ENCODE assay signal across 1 cellular context in the genomic region with DNA sequence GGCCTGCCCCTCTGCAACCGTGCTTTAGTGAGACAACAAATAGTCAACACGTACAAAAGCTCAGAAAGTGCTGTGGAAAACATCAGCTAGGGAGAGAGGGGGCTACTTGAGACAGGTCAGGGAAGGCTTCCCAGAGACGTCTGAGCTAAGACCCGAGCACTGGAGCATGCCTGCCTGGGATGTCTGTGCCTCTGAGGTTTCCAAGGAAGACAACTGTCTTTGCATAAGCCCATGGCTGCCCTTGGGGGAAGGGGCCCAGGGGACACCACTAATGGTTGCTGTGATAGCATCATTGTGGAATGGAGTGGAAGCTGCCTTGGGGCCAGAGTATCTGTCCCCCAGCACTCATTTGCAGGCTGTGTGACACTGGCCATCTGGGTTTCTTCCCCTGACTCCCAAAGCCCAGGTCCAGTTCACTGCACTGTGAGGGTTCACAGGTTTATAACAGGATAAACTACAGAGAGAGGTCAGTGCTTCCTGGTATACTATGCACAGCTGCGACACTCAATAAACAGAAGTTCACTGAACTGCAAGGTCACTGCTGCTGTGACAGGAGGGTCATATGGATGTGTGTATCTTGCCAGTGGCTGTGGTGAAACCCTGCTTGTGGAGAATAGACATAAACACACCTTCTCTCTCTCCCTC.
A peak's percentile ranks its signal among the peaks of the same experiment; 100 is the strongest.
TF ChIP-seq lines count a peak whose summit lies in the region.

No MANE protein-coding gene starts in this region.

TF ChIP-seq in HepG2, 621 proteins besides CTCF, POLR2A, EP300 and RAD21 (continued from another document and continues in another):
- TF ChIP-seq ZNF720 (CRISPR knock-in tag; IDR thresholded peaks at IDR 0.05), result 0 out of 2 replicates have a peak, but pooled peaks have one; percentile 4
- 0 out of 2 replicates have a peak, but pooled peaks have one; percentile 13 for TF ChIP-seq ZFP36L2 (CRISPR knock-in tag; IDR thresholded peaks at IDR 0.05)
- TF ChIP-seq ZBTB49 (CRISPR knock-in tag; IDR thresholded peaks at IDR 0.05; ENCODE audit: borderline replicate concordance), result no peak; the same call in 1 of the 2 replicates
- peak; percentile 66 for TF ChIP-seq CREB1 (IDR thresholded peaks at IDR 0.05)
- TF ChIP-seq CREB1 (CRISPR knock-in tag; IDR thresholded peaks at IDR 0.05), result peak; percentile 46
- TF ChIP-seq ZNF12 (CRISPR knock-in tag; IDR thresholded peaks at IDR 0.05), result peak; percentile 98
- TF ChIP-seq ZNF160 (CRISPR knock-in tag; IDR thresholded peaks at IDR 0.05), result peak; percentile 45; the same call in 1 of the 2 replicates
- TF ChIP-seq ATF2 (CRISPR knock-in tag; IDR thresholded peaks at IDR 0.05), result peak; percentile 85; the same call in 1 of the 2 replicates
- TF ChIP-seq HIC2 (CRISPR knock-in tag; IDR thresholded peaks at IDR 0.05; ENCODE audit: low read depth), result peak; percentile 31
- TF ChIP-seq FLYWCH1 (CRISPR knock-in tag; IDR thresholded peaks at IDR 0.05), result no peak
- peak; percentile 89 for TF ChIP-seq ETV5 (CRISPR knock-in tag; IDR thresholded peaks at IDR 0.05; ENCODE audit: borderline replicate concordance)
- TF ChIP-seq, protein P1, sequence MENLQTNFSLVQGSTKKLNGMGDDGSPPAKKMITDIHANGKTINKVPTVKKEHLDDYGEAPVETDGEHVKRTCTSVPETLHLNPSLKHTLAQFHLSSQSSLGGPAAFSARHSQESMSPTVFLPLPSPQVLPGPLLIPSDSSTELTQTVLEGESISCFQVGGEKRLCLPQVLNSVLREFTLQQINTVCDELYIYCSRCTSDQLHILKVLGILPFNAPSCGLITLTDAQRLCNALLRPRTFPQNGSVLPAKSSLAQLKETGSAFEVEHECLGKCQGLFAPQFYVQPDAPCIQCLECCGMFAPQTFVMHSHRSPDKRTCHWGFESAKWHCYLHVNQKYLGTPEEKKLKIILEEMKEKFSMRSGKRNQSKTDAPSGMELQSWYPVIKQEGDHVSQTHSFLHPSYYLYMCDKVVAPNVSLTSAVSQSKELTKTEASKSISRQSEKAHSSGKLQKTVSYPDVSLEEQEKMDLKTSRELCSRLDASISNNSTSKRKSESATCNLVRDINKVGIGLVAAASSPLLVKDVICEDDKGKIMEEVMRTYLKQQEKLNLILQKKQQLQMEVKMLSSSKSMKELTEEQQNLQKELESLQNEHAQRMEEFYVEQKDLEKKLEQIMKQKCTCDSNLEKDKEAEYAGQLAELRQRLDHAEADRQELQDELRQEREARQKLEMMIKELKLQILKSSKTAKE (CRISPR knock-in tag; IDR thresholded peaks at IDR 0.05; ENCODE audit: borderline replicate concordance), result peak; percentile 96
- no peak; the same call in 1 of the 2 replicates for TF ChIP-seq ZNF660 (CRISPR knock-in tag; IDR thresholded peaks at IDR 0.05; ENCODE audit: borderline replicate concordance, low read depth)
- TF ChIP-seq ZNF367 (CRISPR knock-in tag; IDR thresholded peaks at IDR 0.05; ENCODE audit: borderline replicate concordance), result no peak
- TF ChIP-seq ZEB1 (IDR thresholded peaks at IDR 0.05; ENCODE audit: insufficient replicate concordance, low read depth), result no peak
- no peak for TF ChIP-seq MAFG (CRISPR knock-in tag; IDR thresholded peaks at IDR 0.05)
- peak; percentile 90; the same call in 1 of the 2 replicates for TF ChIP-seq ZNF792 (CRISPR knock-in tag; IDR thresholded peaks at IDR 0.05)
- TF ChIP-seq CREM (IDR thresholded peaks at IDR 0.05), result peak; percentile 78; the same call in 1 of the 2 replicates
- TF ChIP-seq CREM (CRISPR knock-in tag; IDR thresholded peaks at IDR 0.05), result no peak
- peak; percentile 99 for TF ChIP-seq ZBTB3 (CRISPR knock-in tag; IDR thresholded peaks at IDR 0.05; ENCODE audit: borderline replicate concordance, low read depth)
- peak; percentile 94 for TF ChIP-seq SALL1 (CRISPR knock-in tag; IDR thresholded peaks at IDR 0.05)
- peak; percentile 76 for TF ChIP-seq FOSL2 (CRISPR knock-in tag; IDR thresholded peaks at IDR 0.05)
- TF ChIP-seq NFE2L2 (IDR thresholded peaks at IDR 0.05; ENCODE audit: low read length), result peak; percentile 43; the same call in 1 of the 2 replicates
- no peak for TF ChIP-seq PAF1 (CRISPR knock-in tag; IDR thresholded peaks at IDR 0.05)
- TF ChIP-seq XBP1 (CRISPR knock-in tag; IDR thresholded peaks at IDR 0.05), result no peak
- TF ChIP-seq TEAD3 (CRISPR knock-in tag; optimal IDR thresholded peaks at IDR 0.05; ENCODE audit: borderline replicate concordance), result peak; percentile 74
- no peak for TF ChIP-seq NFAT5 (CRISPR knock-in tag; IDR thresholded peaks at IDR 0.05)
- TF ChIP-seq ZNF776 (CRISPR knock-in tag; IDR thresholded peaks at IDR 0.05), result peak; percentile 36; the same call in 1 of the 2 replicates
- no peak for TF ChIP-seq E2F2 (CRISPR knock-in tag; IDR thresholded peaks at IDR 0.05; ENCODE audit: borderline replicate concordance)
- no peak for TF ChIP-seq U2AF2 (IDR thresholded peaks at IDR 0.05; ENCODE audit: low read depth, low read length)
- TF ChIP-seq PHF8 (CRISPR knock-in tag; IDR thresholded peaks at IDR 0.05), result no peak; the same call in 1 of the 2 replicates
- no peak for TF ChIP-seq ZNF766 (CRISPR knock-in tag; IDR thresholded peaks at IDR 0.05; ENCODE audit: borderline replicate concordance)
- peak; percentile 80; the same call in 1 of the 2 replicates for TF ChIP-seq ZFP1 (CRISPR knock-in tag; IDR thresholded peaks at IDR 0.05)
- TF ChIP-seq, protein P2, sequence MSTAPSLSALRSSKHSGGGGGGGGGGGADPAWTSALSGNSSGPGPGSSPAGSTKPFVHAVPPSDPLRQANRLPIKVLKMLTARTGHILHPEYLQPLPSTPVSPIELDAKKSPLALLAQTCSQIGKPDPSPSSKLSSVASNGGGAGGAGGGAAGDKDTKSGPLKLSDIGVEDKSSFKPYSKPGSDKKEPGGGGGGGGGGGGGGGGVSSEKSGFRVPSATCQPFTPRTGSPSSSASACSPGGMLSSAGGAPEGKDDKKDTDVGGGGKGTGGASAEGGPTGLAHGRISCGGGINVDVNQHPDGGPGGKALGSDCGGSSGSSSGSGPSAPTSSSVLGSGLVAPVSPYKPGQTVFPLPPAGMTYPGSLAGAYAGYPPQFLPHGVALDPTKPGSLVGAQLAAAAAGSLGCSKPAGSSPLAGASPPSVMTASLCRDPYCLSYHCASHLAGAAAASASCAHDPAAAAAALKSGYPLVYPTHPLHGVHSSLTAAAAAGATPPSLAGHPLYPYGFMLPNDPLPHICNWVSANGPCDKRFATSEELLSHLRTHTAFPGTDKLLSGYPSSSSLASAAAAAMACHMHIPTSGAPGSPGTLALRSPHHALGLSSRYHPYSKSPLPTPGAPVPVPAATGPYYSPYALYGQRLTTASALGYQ (CRISPR knock-in tag; IDR thresholded peaks at IDR 0.05), result peak; percentile 33; the same call in 1 of the 2 replicates
- TF ChIP-seq, protein P3, sequence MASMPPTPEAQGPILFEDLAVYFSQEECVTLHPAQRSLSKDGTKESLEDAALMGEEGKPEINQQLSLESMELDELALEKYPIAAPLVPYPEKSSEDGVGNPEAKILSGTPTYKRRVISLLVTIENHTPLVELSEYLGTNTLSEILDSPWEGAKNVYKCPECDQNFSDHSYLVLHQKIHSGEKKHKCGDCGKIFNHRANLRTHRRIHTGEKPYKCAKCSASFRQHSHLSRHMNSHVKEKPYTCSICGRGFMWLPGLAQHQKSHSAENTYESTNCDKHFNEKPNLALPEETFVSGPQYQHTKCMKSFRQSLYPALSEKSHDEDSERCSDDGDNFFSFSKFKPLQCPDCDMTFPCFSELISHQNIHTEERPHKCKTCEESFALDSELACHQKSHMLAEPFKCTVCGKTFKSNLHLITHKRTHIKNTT (CRISPR knock-in tag; IDR thresholded peaks at IDR 0.05), result no peak
- peak; percentile 63 for TF ChIP-seq KAT7 (CRISPR knock-in tag; IDR thresholded peaks at IDR 0.05; ENCODE audit: borderline replicate concordance)
- TF ChIP-seq, protein P4, sequence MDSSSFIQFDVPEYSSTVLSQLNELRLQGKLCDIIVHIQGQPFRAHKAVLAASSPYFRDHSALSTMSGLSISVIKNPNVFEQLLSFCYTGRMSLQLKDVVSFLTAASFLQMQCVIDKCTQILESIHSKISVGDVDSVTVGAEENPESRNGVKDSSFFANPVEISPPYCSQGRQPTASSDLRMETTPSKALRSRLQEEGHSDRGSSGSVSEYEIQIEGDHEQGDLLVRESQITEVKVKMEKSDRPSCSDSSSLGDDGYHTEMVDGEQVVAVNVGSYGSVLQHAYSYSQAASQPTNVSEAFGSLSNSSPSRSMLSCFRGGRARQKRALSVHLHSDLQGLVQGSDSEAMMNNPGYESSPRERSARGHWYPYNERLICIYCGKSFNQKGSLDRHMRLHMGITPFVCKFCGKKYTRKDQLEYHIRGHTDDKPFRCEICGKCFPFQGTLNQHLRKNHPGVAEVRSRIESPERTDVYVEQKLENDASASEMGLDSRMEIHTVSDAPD (CRISPR knock-in tag; IDR thresholded peaks at IDR 0.05), result no peak
- no peak; the same call in 1 of the 2 replicates for TF ChIP-seq ZNF333 (CRISPR knock-in tag; IDR thresholded peaks at IDR 0.05; ENCODE audit: borderline replicate concordance)
- TF ChIP-seq ZNF546 (CRISPR knock-in tag; conservative IDR thresholded peaks at IDR 0.05), result no peak
- no peak for TF ChIP-seq JARID2 (CRISPR knock-in tag; IDR thresholded peaks at IDR 0.05; ENCODE audit: insufficient replicate concordance)
